8 cellular contexts compared by ENCODE assay signal in the genomic region with DNA sequence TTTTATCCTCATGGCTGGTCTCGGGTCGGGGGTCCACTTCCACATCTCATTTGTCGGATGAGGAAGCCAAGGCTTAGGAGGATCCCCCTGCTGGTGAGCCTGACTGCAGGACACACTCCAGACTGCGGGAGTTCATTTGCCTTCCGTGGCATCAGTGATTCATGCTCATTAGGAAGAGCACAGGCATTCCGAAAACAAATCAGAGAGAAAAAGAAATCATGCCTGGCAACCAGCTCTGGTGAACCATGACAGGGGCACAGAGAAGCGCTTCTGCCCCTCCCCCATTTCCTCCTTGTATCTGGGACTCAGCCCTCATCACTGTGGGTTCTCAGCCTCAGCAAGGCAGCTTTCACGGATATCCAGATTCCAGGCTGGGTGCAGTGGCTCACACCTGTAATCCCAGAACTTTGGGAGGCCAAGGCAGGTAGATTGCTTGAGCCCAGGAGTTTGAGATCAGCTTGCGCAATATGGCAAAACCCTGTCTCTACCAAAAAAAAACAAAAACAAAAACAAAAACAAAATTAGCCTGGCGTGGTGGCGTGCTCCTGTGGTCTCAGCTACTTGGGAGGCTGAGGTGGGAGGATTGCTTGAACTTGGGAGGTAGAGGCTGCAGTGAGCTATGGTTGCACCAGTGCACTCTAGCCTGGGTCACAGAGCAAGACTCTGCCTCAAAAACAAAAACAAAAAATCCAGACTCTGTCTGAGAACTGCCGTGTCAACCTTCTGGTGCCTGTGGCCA. TPM values are rescaled to one million over a fixed set of nuclear protein-coding genes. Genes with fewer than 3 reads are reported as not detected.
A peak's percentile ranks its signal among the peaks of the same experiment; 100 is the strongest.
DNase-seq lines count a peak whose midpoint lies in the region; ATAC-seq and TF ChIP-seq lines count a peak whose summit lies in the region.

No MANE protein-coding gene starts in this region.

- H2AFZ ChIP-seq in DND-41 (ENCODE audit: low read depth, low read length), result no peak overlapping the region

- no peaks in the 10 kb centered on the region for H4K20me1 ChIP-seq in DND-41 (ENCODE audit: insufficient read depth, low read length)

- no peak overlapping the region for H3K4me3 ChIP-seq in DND-41 (ENCODE audit: low read depth in 1 of 2, low read length in 2 of 2)
- H3K4me3 ChIP-seq in HEK293 (ENCODE audit: low read depth, low read length), result no peak overlapping the region
- H3K4me3 ChIP-seq in brain microvascular endothelial cell (ENCODE audit: low read depth, low read length), result no peak overlapping the region
- no peak overlapping the region for H3K4me3 ChIP-seq in liver (ENCODE audit: low read depth in 1 of 3, low read length in 3 of 3)

- 82% methylated on average over 12 of the region's 12 CpGs for WGBS in liver

- POLR2A ChIA-PET in HEK293 (lab: Yijun Ruan, JAX), result interaction anchor here (1.0 kb wide), 1 partner anchor 52 kb away, joined by 3 read pairs; the partner anchor contains the start of gene VHL

- H3K27me3 Mint-ChIP-seq in T-helper 2 cell treated with Interferon-gamma antibody and Interleukin-4, amounts not matched to agents 5 μg/mL and 100 μg/mL, for 36 hours (ENCODE audit: low read depth), result no peaks in the 10 kb centered on the region

- H3K9me3 ChIP-seq in DND-41 (ENCODE audit: insufficient read depth, low read length, severe bottlenecking) (no peaks in the 10 kb centered on the region), HEK293 (ENCODE audit: control insufficient read depth, insufficient read depth, low read depth, low read length) (no peaks in the 10 kb centered on the region), liver (ENCODE audit: control insufficient read depth in 4 of 4, low read length in 3 of 4) (no peaks in the 10 kb centered on the region)

- no peaks in the 10 kb centered on the region for H3K79me2 ChIP-seq in DND-41 (ENCODE audit: insufficient read depth, low read length)

- H3K4me2 ChIP-seq in DND-41 (ENCODE audit: insufficient read depth, low read length), result no peak overlapping the region

- no peaks in the 10 kb centered on the region for H3K36me3 ChIP-seq in DND-41 (ENCODE audit: insufficient read depth, low read length)
- H3K36me3 ChIP-seq in HEK293 (ENCODE audit: control insufficient read depth in 2 of 2, insufficient read depth in 1 of 2, low read length in 2 of 2), result no peaks in the 10 kb centered on the region
- H3K36me3 ChIP-seq in brain microvascular endothelial cell (replicated peaks), result no peaks in the 10 kb centered on the region
- H3K36me3 ChIP-seq in liver (ENCODE audit: control insufficient read depth in 4 of 4, insufficient read depth in 3 of 4, low read depth in 1 of 4, low read length in 3 of 4), result peaks cover 0 to 2% (median 0%) of the 10 kb centered on the region in 4 donors

- TF ChIP-seq CTCF in DND-41 (IDR thresholded peaks at IDR 0.05; ENCODE audit: borderline replicate concordance, extremely low read depth, low read length, poor library complexity, severe bottlenecking), result no peak
- TF ChIP-seq CTCF in HEK293 (tag by site-specific recombination; IDR thresholded peaks at IDR 0.05), result peak; percentile 28; the same call in 1 of the 2 replicates
- TF ChIP-seq CTCF in brain microvascular endothelial cell (IDR thresholded peaks at IDR 0.05; ENCODE audit: low read depth, low read length, missing control alignments), result peak; percentile 88
- no peak for TF ChIP-seq CTCF in liver (IDR thresholded peaks at IDR 0.05; ENCODE audit: low read depth, low read length, missing input control)

- DNase-seq in DND-41 (peak; percentile 40), brain microvascular endothelial cell (peak; percentile 93), 8988T (no peak)
- DNase-seq in T-helper 2 cell treated with Interferon-gamma antibody and Interleukin-4, amounts not matched to agents 5 μg/mL and 100 μg/mL, for 36 hours (ENCODE audit: low spot score), result peak; percentile 33
- DNase-seq in stimulated activated CD8-positive, alpha-beta memory T cell treated with anti-CD3 and anti-CD28 coated beads, Interleukin-7, amount 100 ng/mL, for 48 hours (ENCODE audit: extremely low read depth in 1 of 2, low read depth in 1 of 2), result peak; percentile 39 to 64

- peak overlapping the region; percentile 69 for H3K4me3 Mint-ChIP-seq in T-helper 2 cell treated with Interferon-gamma antibody and Interleukin-4, amounts not matched to agents 5 μg/mL and 100 μg/mL, for 36 hours

- H3K9ac ChIP-seq in DND-41 (ENCODE audit: low read depth, low read length), result no peak overlapping the region
- peak overlapping the region in 1 of 2 donors; percentile 25 for H3K9ac ChIP-seq in liver (ENCODE audit: low read depth in 1 of 2, low read length in 2 of 2)

- peaks cover 73% of the 10 kb centered on the region for H3K4me1 Mint-ChIP-seq in T-helper 2 cell treated with Interferon-gamma antibody and Interleukin-4, amounts not matched to agents 5 μg/mL and 100 μg/mL, for 36 hours (ENCODE audit: low read depth)

- no peak for TF ChIP-seq RAD21 in liver (IDR thresholded peaks at IDR 0.05)

- H3K9me3 Mint-ChIP-seq in T-helper 2 cell treated with Interferon-gamma antibody and Interleukin-4, amounts not matched to agents 5 μg/mL and 100 μg/mL, for 36 hours, result no peaks in the 10 kb centered on the region

- H3K27ac Mint-ChIP-seq in T-helper 2 cell treated with Interferon-gamma antibody and Interleukin-4, amounts not matched to agents 5 μg/mL and 100 μg/mL, for 36 hours, result peak overlapping the region; percentile 87

- H3K27me3 ChIP-seq in DND-41 (ENCODE audit: insufficient read depth, low read length, poor library complexity), result no peaks in the 10 kb centered on the region
- H3K27me3 ChIP-seq in brain microvascular endothelial cell (replicated peaks), result no peaks in the 10 kb centered on the region
- no peaks in the 10 kb centered on the region for H3K27me3 ChIP-seq in liver (ENCODE audit: control insufficient read depth in 4 of 4, insufficient read depth in 4 of 4, low read length in 3 of 4)

- H3K36me3 Mint-ChIP-seq in T-helper 2 cell treated with Interferon-gamma antibody and Interleukin-4, amounts not matched to agents 5 μg/mL and 100 μg/mL, for 36 hours (ENCODE audit: low read depth), result no peaks in the 10 kb centered on the region

- H3K4me1 ChIP-seq in DND-41 (ENCODE audit: insufficient read depth, low read length) (no peaks in the 10 kb centered on the region), HEK293 (ENCODE audit: control insufficient read depth, insufficient read depth, low read length) (0 out of 2 replicates have a peak, but pooled peaks cover 4% of the 10 kb centered on the region), liver (ENCODE audit: control insufficient read depth in 4 of 4, insufficient read depth in 4 of 4, low read length in 3 of 4) (peaks cover 30 to 66% (median 46%) of the 10 kb centered on the region in 4 donors)

- CTCF ChIA-PET in HEK293 (lab: Yijun Ruan, JAX), result interaction anchor here (0.5 to 0.7 kb wide), 3 partner anchors 13 to 30 kb away, joined by 3 read pairs; no protein-coding TSS in a partner anchor

- in situ Hi-C loops in brain microvascular endothelial cell (cut with HindIII; ENCODE audit: low pct_ligation_motif_present, low sequenced_read_pairs), result no loop called here

- H3K27ac ChIP-seq in DND-41 (ENCODE audit: low read length) (no peak overlapping the region), HEK293 (ENCODE audit: extremely low read depth, low read depth, low read length) (no peak overlapping the region), brain microvascular endothelial cell (peak overlapping the region; percentile 98), liver (ENCODE audit: low read depth in 1 of 2, low read length in 2 of 2) (peak overlapping the region; percentile 89 to 96)

- ATAC-seq in DND-41 (ENCODE audit: insufficient read depth, low read depth) (peak; percentile 71), HG02973 (IDR thresholded peaks at IDR 0.05; ENCODE audit: unreplicated experiment) (no peak)

TF ChIP-seq in HEK293, 187 proteins besides CTCF, POLR2A, EP300 and RAD21 (continues in another document):
- TF ChIP-seq ZNF548 (tag by site-specific recombination; IDR thresholded peaks at IDR 0.05) (no peak), GFI1B (tag by site-specific recombination; IDR thresholded peaks at IDR 0.05) (peak; percentile 80), ZNF610 (tag by site-specific recombination; IDR thresholded peaks at IDR 0.05; ENCODE audit: borderline replicate concordance) (no peak), ZNF514 (tag by site-specific recombination; IDR thresholded peaks at IDR 0.05) (no peak)

TF ChIP-seq in liver, 16 proteins besides CTCF, POLR2A, EP300 and RAD21:
- TF ChIP-seq FOXA1 (IDR thresholded peaks at IDR 0.05) (no peak), YY1 (IDR thresholded peaks at IDR 0.05) (no peak)
- TF ChIP-seq, protein P1, sequence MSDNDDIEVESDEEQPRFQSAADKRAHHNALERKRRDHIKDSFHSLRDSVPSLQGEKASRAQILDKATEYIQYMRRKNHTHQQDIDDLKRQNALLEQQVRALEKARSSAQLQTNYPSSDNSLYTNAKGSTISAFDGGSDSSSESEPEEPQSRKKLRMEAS (IDR thresholded peaks at IDR 0.05), result no peak

RNA-seq across cellular contexts. Expression of gene IRAK2, which starts 28.4 kb away (rescaled TPM):
- total RNA-seq in liver, result 1 to 10 TPM; 7.1 to 9.3 TPM
- 1 to 10 TPM; 2.7 to 4.6 TPM for polyA plus RNA-seq in liver

RNA-seq across cellular contexts. Expression of gene VHL, which starts 51.5 kb away (rescaled TPM):
- total RNA-seq in liver, result 10 to 100 TPM; 28.3 to 33.6 TPM
- polyA plus RNA-seq in liver, result 1 to 10 TPM; 5.6 to 8.3 TPM

RNA-seq across cellular contexts. Expression of gene TATDN2, which starts 55.1 kb away (rescaled TPM):
- total RNA-seq in liver, result 10 to 100 TPM in 1 of 2 donors, 1 to 10 TPM in 1; 9.8 to 14.2 TPM
- polyA plus RNA-seq in liver, result 1 to 10 TPM; 3.7 to 8.3 TPM

Comparison
In these comparisons a context has a peak if more than half of its experiments do, and no peak if none do; other contexts are left out.
1. H3K27ac ChIP-seq: peak in brain microvascular endothelial cell (single experiment) and liver (2 of 2); none in DND-41 (single experiment) and HEK293 (single experiment).
2. CTCF ChIP-seq: peak in HEK293 (single experiment) and brain microvascular endothelial cell (single experiment); none in DND-41 (single experiment) and liver (single experiment).